Comparison of ENCODE assay signal across 28 cellular contexts in genomic region chr10:48266528-48266927, GRCh38. TPM values are rescaled to one million over a fixed set of nuclear protein-coding genes. Genes with fewer than 3 reads are reported as not detected.
DNase-seq lines count a peak whose midpoint lies in the region; ATAC-seq, FAIRE-seq and TF ChIP-seq lines count a peak whose summit lies in the region.
"Had no signal": no experiment of that assay in that cellular context is flagged by ENCODE, and none has a peak within 500 bp of the region (broad histone marks: within the 10 kb centered on the region; RNA-seq: fewer than 3 reads in every experiment).

No MANE protein-coding gene starts in this region.

- DNase-seq in activated CD8-positive, alpha-beta memory T cell treated with anti-CD3 and anti-CD28 coated beads, Interleukin-2, amount 50 U/mL, for 48 hours, result peak; percentile 57
- DNase-seq in activated CD8-positive, alpha-beta memory T cell treated with anti-CD3 and anti-CD28 coated beads, Interleukin-2, amount 50 U/mL, for 4 hours, result no peak
- DNase-seq in GM12892 (ENCODE audit: insufficient read length), result no peak
- DNase-seq in stimulated activated CD8-positive, alpha-beta memory T cell treated with anti-CD3 and anti-CD28 coated beads, Interleukin-15, amount 100 ng/mL, for 48 hours (ENCODE audit: low read depth in 2 of 2), result peak; percentile 5 to 17
- DNase-seq in NCI-H526 treated with DMSO at 0.1 percent for 48 hours (lab: John Stamatoyannopoulos, UW), result no peak
- DNase-seq: ACHN; activated CD4-positive, alpha-beta T cell treated with anti-CD3 and anti-CD28 coated beads, Interleukin-2, amount 50 U/mL, for 4 hours; activated effector memory CD4-positive, alpha-beta T cell treated with Interleukin-2 at 50 U/mL for 16 hours; amniotic stem cell; C1 segment of cervical spinal cord; dermis blood vessel endothelial cell; DMS 273 treated with DMSO at 0.1 percent for 48 hours; foreskin keratinocyte; GDM1; GM23248; kidney; naive thymus-derived CD4-positive, alpha-beta T cell; NCI-H2171 treated with DMSO at 0.1 percent for 48 hours; NCI-H69; substantia nigra; SW 1271 had no signal

- no peak for TF ChIP-seq POLR2A in GM12892 (IDR thresholded peaks at IDR 0.05; ENCODE audit: low read depth, low read length)

- FAIRE-seq in GM12892 (lab: Jason Lieb, UNC), result peak; percentile 79
- FAIRE-seq: kidney, TTC549, urothelium cell line had no signal

- ATAC-seq in HG02870 (IDR thresholded peaks at IDR 0.05; ENCODE audit: unreplicated experiment), result peak; percentile 70
- no peak for ATAC-seq in HG02642 (IDR thresholded peaks at IDR 0.05; ENCODE audit: poor library complexity, unreplicated experiment)
- ATAC-seq in HG02938 (IDR thresholded peaks at IDR 0.05; ENCODE audit: unreplicated experiment), result no peak
- ATAC-seq: foreskin keratinocyte; naive thymus-derived CD4-positive, alpha-beta T cell; Right ventricle myocardium inferior; sciatic nerve had no signal

RNA-seq across cellular contexts. Expression of gene FRMPD2, which starts 8.0 kb away (rescaled TPM):
- polyA plus RNA-seq in GM12892 (2012; ENCODE audit: missing spikeins), result 4.4 TPM
- polyA plus RNA-seq: foreskin keratinocyte; GM23248; naive thymus-derived CD4-positive, alpha-beta T cell had no signal

RNA-seq across cellular contexts. Expression of gene MAPK8, which starts 39.9 kb away (rescaled TPM):
- polyA plus RNA-seq in GM12892 (2012; ENCODE audit: missing spikeins), result 60.1 TPM

Comparison
In these comparisons a context has a peak if more than half of its experiments do, and no peak if none do; other contexts are left out.
1. DNase-seq: peak in activated CD8-positive, alpha-beta memory T cell treated with anti-CD3 and anti-CD28 coated beads, Interleukin-2, amount 50 U/mL, for 48 hours (single experiment) and stimulated activated CD8-positive, alpha-beta memory T cell treated with anti-CD3 and anti-CD28 coated beads, Interleukin-15, amount 100 ng/mL, for 48 hours (2 of 2); none in activated CD8-positive, alpha-beta memory T cell treated with anti-CD3 and anti-CD28 coated beads, Interleukin-2, amount 50 U/mL, for 4 hours (single experiment), GM12892 (single experiment) and NCI-H526 treated with DMSO at 0.1 percent for 48 hours (single experiment).